9 cellular contexts compared by ENCODE assay signal in genomic region chr9:72038890-72039410, GRCh38. TPM values are rescaled to one million over a fixed set of nuclear protein-coding genes. Genes with fewer than 3 reads are reported as not detected.
DNase-seq lines count a peak whose midpoint lies in the region; ATAC-seq and TF ChIP-seq lines count a peak whose summit lies in the region.
"Had no signal": no experiment of that assay in that cellular context is flagged by ENCODE, and none has a peak within 500 bp of the region (broad histone marks: within the 10 kb centered on the region; RNA-seq: fewer than 3 reads in every experiment).

No MANE protein-coding gene starts in this region.

- intact Hi-C loops in right cardiac atrium (cut with DNase I): loop anchor here (2.0 to 10.0 kb wide), 3 partner anchors 232 to 786 kb away; no protein-coding TSS in a partner anchor
- intact Hi-C loops in sigmoid colon (cut with DNase I): loop anchor here (1.0 kb wide), 1 partner anchor 233 kb away; no protein-coding TSS in a partner anchor

- no peak overlapping the region for H2BK15ac ChIP-seq in H9 (ENCODE audit: low read depth, low read length)

- H3K27ac Mint-ChIP-seq in H9: peak overlapping the region in 1 of 3 experiments; percentile 3; a peak in 1 of 7 replicates

- H3K4me1 ChIP-seq in H9 (ENCODE audit: insufficient read depth, low read length) (no peaks in the 10 kb centered on the region), right cardiac atrium (ENCODE audit: control insufficient read depth, insufficient read depth, low read length) (peaks cover 2% of the 10 kb centered on the region), sigmoid colon (peaks cover 0 to 8% (median 3%) of the 10 kb centered on the region in 4 donors)

- no CpG with 5 or more reads among the region's 13 CpGs for WGBS in H9 (ENCODE audit: extremely low coverage, insufficient read length, low lambda C conversion rate)
- WGBS in right cardiac atrium: 19% methylated on average over 13 of the region's 13 CpGs
- WGBS in sigmoid colon, 2 donors: 19% methylated on average over 13 of the region's 13 CpGs

- no peak overlapping the region for H2AFZ ChIP-seq in H9 (ENCODE audit: low read length)

- H3K14ac ChIP-seq in H9 (ENCODE audit: insufficient read depth, low read length): no peak overlapping the region

- H3K9ac ChIP-seq in H9 (ENCODE audit: extremely low read depth, insufficient read length, low read length): no peak overlapping the region

- no peak overlapping the region for H2AK5ac ChIP-seq in H9 (ENCODE audit: insufficient read length, low read length)

- H3K79me1 ChIP-seq in H9 (ENCODE audit: insufficient read depth, low read depth, low read length, poor library complexity, severe bottlenecking): no peaks in the 10 kb centered on the region

- H3K23ac ChIP-seq in H9 (ENCODE audit: insufficient read length, low read depth, low read length): no peak overlapping the region

- TF ChIP-seq EP300 in sigmoid colon (IDR thresholded peaks at IDR 0.05): no peak

- no peak overlapping the region for H4K8ac ChIP-seq in H9 (replicated peaks; ENCODE audit: insufficient read length, low read depth, low read length)

- H3T11ph ChIP-seq in H9 (ENCODE audit: low read length): no peak overlapping the region

- H3K9me3 ChIP-seq in H9 (ENCODE audit: control insufficient read depth, low read depth, low read length) (no peaks in the 10 kb centered on the region), right cardiac atrium (ENCODE audit: control insufficient read depth, low read length) (no peaks in the 10 kb centered on the region), sigmoid colon (no peaks in the 10 kb centered on the region)

- no peaks in the 10 kb centered on the region for H3K36me3 ChIP-seq in sigmoid colon

- H3K9me3 Mint-ChIP-seq in H9: no peaks in the 10 kb centered on the region

- peaks cover 4% of the 10 kb centered on the region in 2 experiments for H3K4me1 Mint-ChIP-seq in H9

- H3K36me3 Mint-ChIP-seq in H9 (ENCODE audit: insufficient read depth in 1 of 3, low read depth in 3 of 3): no peaks in the 10 kb centered on the region

- H2BK120ac ChIP-seq in H9 (ENCODE audit: low read depth, low read length, poor library complexity, severe bottlenecking): no peak overlapping the region

- no peak overlapping the region for H2BK5ac ChIP-seq in H9 (ENCODE audit: insufficient read length, low read length)

- H3K4me3 ChIP-seq in right cardiac atrium (ENCODE audit: low read length): no peak overlapping the region
- H3K4me3 ChIP-seq in sigmoid colon: no peak overlapping the region

- no peak for TF ChIP-seq POLR2A in sigmoid colon (IDR thresholded peaks at IDR 0.05)

- H3K79me2 ChIP-seq in H9 (ENCODE audit: insufficient read depth, low read length): no peaks in the 10 kb centered on the region

- DNase-seq in GM04504 (ENCODE audit: low read depth) (peak; percentile 60), H9 (peak; percentile 91), MV-4-11 (lab: John Stamatoyannopoulos, UW) (peak; percentile 33), T-helper 1 cell (peak; percentile 13 to 48 (median 38)), amygdala (lab: John Stamatoyannopoulos, UW) (peak in 55 of 56 donors; percentile 7 to 89 (median 59)), right cardiac atrium (peak; percentile 63 to 83 (median 82)), sigmoid colon (peak; percentile 84)

- H3K23me2 ChIP-seq in H9 (ENCODE audit: insufficient read length, low read depth, low read length, poor library complexity, severe bottlenecking): no peaks in the 10 kb centered on the region

- no peak overlapping the region for H3K56ac ChIP-seq in H9 (ENCODE audit: insufficient read length, low read depth, low read length)

- ATAC-seq in right cardiac atrium: peak; percentile 85 to 89
- ATAC-seq in HG02970 (IDR thresholded peaks at IDR 0.05; ENCODE audit: low FRiP score, unreplicated experiment): no peak

- H4K5ac ChIP-seq in H9 (ENCODE audit: insufficient read length, low read depth, low read length): no peak overlapping the region

- no peak overlapping the region for H3K4me3 Mint-ChIP-seq in H9

- H3K4me2 ChIP-seq in H9 (ENCODE audit: insufficient read depth, insufficient read length, low read length): no peak overlapping the region

- H4K20me1 ChIP-seq in H9 (ENCODE audit: control insufficient read depth, insufficient read depth, insufficient read length): peaks cover 2% of the 10 kb centered on the region

- no peak overlapping the region for H2BK20ac ChIP-seq in H9 (ENCODE audit: low read depth, low read length, poor library complexity, severe bottlenecking)

- no peak overlapping the region for H3K27ac ChIP-seq in H9 (ENCODE audit: insufficient read length, low read depth, low read length)
- no peak overlapping the region for H3K27ac ChIP-seq in right cardiac atrium (ENCODE audit: low read length)
- H3K27ac ChIP-seq in sigmoid colon: no peak overlapping the region

- no peaks in the 10 kb centered on the region for H3K27me3 Mint-ChIP-seq in H9 (ENCODE audit: low read depth)

- TF ChIP-seq CTCF in H9 (conservative IDR thresholded peaks at IDR 0.05): peak; percentile 96
- peak; percentile 75 to 98 (median 93) for TF ChIP-seq CTCF in sigmoid colon (IDR thresholded peaks at IDR 0.05)

- no peak overlapping the region for H4K91ac ChIP-seq in H9 (ENCODE audit: insufficient read length, low read depth, low read length)

- H3K27me3 ChIP-seq in H9 (ENCODE audit: insufficient read depth, low read length): no peaks in the 10 kb centered on the region
- no peaks in the 10 kb centered on the region for H3K27me3 ChIP-seq in right cardiac atrium (ENCODE audit: control insufficient read depth, insufficient read depth)
- no peaks in the 10 kb centered on the region for H3K27me3 ChIP-seq in sigmoid colon

- H3K18ac ChIP-seq in H9 (ENCODE audit: insufficient read length, low read depth, low read length): no peak overlapping the region

- no peak overlapping the region for H2BK12ac ChIP-seq in H9 (ENCODE audit: insufficient read length, low read depth, low read length)

- H3K4ac ChIP-seq in H9 (ENCODE audit: low read depth, low read length): no peak overlapping the region

RNA-seq across cellular contexts. Expression of gene C9orf57, which starts 21.5 kb away (rescaled TPM):
- total RNA-seq in H9 (2021) (not detected in 2 replicates), right cardiac atrium (not detected), sigmoid colon (not detected)
- polyA plus RNA-seq in right cardiac atrium (not detected), sigmoid colon (under 1 TPM in 1 of 3 donors, not detected in 2; 0.60 TPM)
- total RNA-seq: skeletal muscle tissue had no signal

Comparison
In these comparisons a context has a peak if more than half of its experiments do, and no peak if none do; other contexts are left out.
1. DNase-seq: peak in every context shown above with its lines; median percentile 91 in H9; 84 in sigmoid colon; 82 in right cardiac atrium; 60 in GM04504; 59 in amygdala; 38 in T-helper 1 cell; 33 in MV-4-11.